In the genomic region with DNA sequence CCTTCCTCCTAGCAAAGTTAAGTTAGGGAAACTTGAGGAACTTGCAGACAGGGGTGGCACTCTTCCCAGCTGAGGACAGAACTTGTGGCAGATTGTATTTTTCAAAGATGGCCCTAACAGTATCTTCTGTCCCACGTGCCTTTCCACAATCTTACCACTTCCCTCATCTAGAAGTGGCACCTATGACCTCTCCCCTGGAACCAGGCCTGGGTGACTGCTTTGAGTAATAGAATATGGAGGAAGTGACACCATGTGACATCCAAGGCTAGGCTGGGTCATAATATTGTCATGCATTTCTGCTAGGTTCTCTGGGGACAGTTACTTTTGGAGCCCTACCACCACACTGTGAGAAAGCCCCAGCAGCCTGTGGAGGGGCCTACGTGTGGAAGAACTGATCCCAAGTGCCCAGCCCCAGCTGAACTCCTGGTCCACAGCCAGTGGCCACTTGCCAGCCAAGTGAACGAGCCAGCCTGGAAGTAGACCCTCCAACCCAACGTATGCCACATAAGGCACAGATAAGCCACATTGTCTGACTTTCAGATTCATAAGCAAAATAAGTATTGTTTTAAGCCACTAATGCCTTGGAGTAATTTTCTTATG, we compare ENCODE assay signal across 17 cellular contexts.
DNase-seq lines count a peak whose midpoint lies in the region; ATAC-seq, FAIRE-seq and TF ChIP-seq lines count a peak whose summit lies in the region.
"Had no signal": no experiment of that assay in that cellular context is flagged by ENCODE, and none has a peak within 500 bp of the region (broad histone marks: within the 10 kb centered on the region; RNA-seq: fewer than 3 reads in every experiment).

No MANE protein-coding gene starts in this region.

- ATAC-seq in right lobe of liver (peak; percentile 53 to 76 (median 65)), HepG2 (no peak), lower lobe of right lung (peak; percentile 71 to 82), aorta (ENCODE audit: low FRiP score) (peak; percentile 23), GM18861 (IDR thresholded peaks at IDR 0.05; ENCODE audit: unreplicated experiment) (no peak), HG03520 (IDR thresholded peaks at IDR 0.05; ENCODE audit: unreplicated experiment) (no peak)

- POLR2A ChIA-PET in HepG2 (lab: Yijun Ruan, JAX) = no interaction called here

- H3K36me3 ChIP-seq in right lobe of liver (no peaks in the 10 kb centered on the region), HepG2 (replicated peaks in 1 of 2; ENCODE audit: control insufficient read depth in 1 of 2, insufficient read depth in 2 of 2, low read length in 2 of 2) (no peaks in the 10 kb centered on the region), ascending aorta (no peaks in the 10 kb centered on the region), lower lobe of right lung (no peaks in the 10 kb centered on the region), aorta (ENCODE audit: control insufficient read depth in 1 of 2, insufficient read depth in 2 of 2, low read length in 1 of 2) (no peaks in the 10 kb centered on the region)
- H3K36me3 ChIP-seq: transverse colon had no signal

- H3K4me3 ChIP-seq in right lobe of liver (no peak overlapping the region), HepG2 (replicated peaks in 1 of 3; ENCODE audit: insufficient read depth in 1 of 3, low read depth in 2 of 3, low read length in 3 of 3) (no peak overlapping the region), ascending aorta (no peak overlapping the region), lower lobe of right lung (no peak overlapping the region), aorta (ENCODE audit: low read length in 2 of 2) (no peak overlapping the region)
- H3K4me3 ChIP-seq: transverse colon had no signal

- DNase-seq in right lobe of liver (no peak), HepG2 (ENCODE audit: low spot score) (no peak), ascending aorta (ENCODE audit: low spot score in 2 of 2) (peak in 1 of 2 donors; percentile 60), lower lobe of right lung (peak; percentile 66), aorta (peak in 1 of 2 donors; percentile 71), DMS 273 (lab: John Stamatoyannopoulos, UW; ENCODE audit: unreplicated experiment) (no peak)
- DNase-seq: activated naive CD4-positive, alpha-beta T cell treated with anti-CD3 and anti-CD28 coated beads, Interleukin-2, amount 10 ng/mL, durations not matched to agents 7 days and 5 days; HFFc6; mammary epithelial cell; NCI-H1436; NCI-H526; occipital lobe; stimulated activated CD4-positive, alpha-beta T cell treated with anti-CD3 and anti-CD28 coated beads, Interleukin-15, amount 100 ng/mL, for 24 hours; transverse colon had no signal

- WGBS in right lobe of liver (ENCODE audit: insufficient coverage, low coverage, low lambda C conversion rate, missing lambda C conversion rate) = 39% methylated on average over 4 of the region's 4 CpGs
- WGBS in HepG2 (ENCODE audit: low lambda C conversion rate) = 0% methylated on average over 2 of the region's 4 CpGs
- WGBS in aorta, 2 donors = 10 to 12% methylated on average over 4 of the region's 4 CpGs

- H3K9me3 ChIP-seq in right lobe of liver (no peaks in the 10 kb centered on the region), HepG2 (ENCODE audit: low read length) (no peaks in the 10 kb centered on the region), ascending aorta (no peaks in the 10 kb centered on the region), lower lobe of right lung (peaks cover 3% of the 10 kb centered on the region), aorta (ENCODE audit: control insufficient read depth, low read length) (no peaks in the 10 kb centered on the region)
- H3K9me3 ChIP-seq: transverse colon had no signal

- no TSS peak for BruUV-seq in HepG2 (replicated peaks; lab: Mats Ljungman, UMichigan)

- H4K20me1 ChIP-seq in HepG2 (ENCODE audit: insufficient read depth, low read length) = no peaks in the 10 kb centered on the region

- H2AFZ ChIP-seq in HepG2 (ENCODE audit: low read length) = no peak overlapping the region

- no peak for TF ChIP-seq RAD21 in HepG2 (CRISPR knock-in tag; IDR thresholded peaks at IDR 0.05)

- in situ Hi-C loops in HepG2 (cut with HindIII; ENCODE audit: extremely low pct_ligation_motif_present, low pct_unique_long_range_greater_than_20kb) = no loop called here

- H3K4me2 ChIP-seq in HepG2 (ENCODE audit: low read depth, low read length) = no peak overlapping the region

- TF ChIP-seq CTCF in right lobe of liver (IDR thresholded peaks at IDR 0.05) (no peak), HepG2 (CRISPR knock-in tag; IDR thresholded peaks at IDR 0.05) (no peak), ascending aorta (IDR thresholded peaks at IDR 0.05) (no peak), lower lobe of right lung (IDR thresholded peaks at IDR 0.05) (no peak)

- H3K4me1 ChIP-seq in right lobe of liver = no peaks in the 10 kb centered on the region
- H3K4me1 ChIP-seq in HepG2 (ENCODE audit: insufficient read depth, low read length) = no peaks in the 10 kb centered on the region
- H3K4me1 ChIP-seq in ascending aorta = peaks cover 0 to 14% of the 10 kb centered on the region in 2 donors
- peaks cover 30% of the 10 kb centered on the region for H3K4me1 ChIP-seq in lower lobe of right lung
- peaks cover 0 to 3% of the 10 kb centered on the region in 2 donors for H3K4me1 ChIP-seq in aorta (ENCODE audit: control insufficient read depth in 1 of 2, insufficient read depth in 2 of 2, low read length in 2 of 2)
- H3K4me1 ChIP-seq: transverse colon had no signal

- H3K27ac ChIP-seq in right lobe of liver (no peak overlapping the region), HepG2 (ENCODE audit: extremely low read length, insufficient read depth, low read length) (no peak overlapping the region), ascending aorta (peak overlapping the region; percentile 45 to 70), lower lobe of right lung (peak overlapping the region; percentile 73), aorta (ENCODE audit: low read depth in 1 of 2, low read length in 2 of 2) (peak overlapping the region in 1 of 2 donors; percentile 1)
- H3K27ac ChIP-seq: transverse colon had no signal

- TF ChIP-seq EP300 in HepG2 (IDR thresholded peaks at IDR 0.05; ENCODE audit: low read depth in 2 of 2, low read length in 2 of 2) (no peak), HepG2 (CRISPR knock-in tag; IDR thresholded peaks at IDR 0.05; ENCODE audit: borderline replicate concordance) (no peak)

- H3K27me3 ChIP-seq in right lobe of liver (no peaks in the 10 kb centered on the region), HepG2 (ENCODE audit: control insufficient read depth in 1 of 2, insufficient read depth in 2 of 2, low read length in 2 of 2) (peaks cover 0 to 6% of the 10 kb centered on the region in 2 experiments; a peak in 2 of 5 replicates), ascending aorta (no peaks in the 10 kb centered on the region), lower lobe of right lung (ENCODE audit: low read depth) (no peaks in the 10 kb centered on the region), aorta (ENCODE audit: control insufficient read depth in 1 of 2, insufficient read depth in 2 of 2, low read length in 1 of 2) (no peaks in the 10 kb centered on the region)
- H3K27me3 ChIP-seq: transverse colon had no signal

- intact Hi-C loops in right lobe of liver (cut with DNase I) = no loop called here
- intact Hi-C loops in HepG2 (cut with micrococcal nuclease; ENCODE audit: unreplicated experiment) = no loop called here
- intact Hi-C loops in ascending aorta (cut with DNase I) = no loop called here
- intact Hi-C loops in lower lobe of right lung (cut with DNase I) = no loop called here
- intact Hi-C loops in aorta (cut with DNase I) = loop anchor here in 1 of 2 donors (5.0 kb wide), 1 partner anchor 152 kb away; no protein-coding TSS in a partner anchor

- no peak for TF ChIP-seq POLR2A in right lobe of liver (IDR thresholded peaks at IDR 0.05)
- no peak for TF ChIP-seq POLR2A in HepG2 (IDR thresholded peaks at IDR 0.05; ENCODE audit: insufficient read depth in 1 of 2, low read depth in 2 of 2, low read length in 2 of 2)

- CTCF ChIA-PET in HepG2 (lab: Yijun Ruan, JAX; ENCODE audit: low intra/inter-chr PET ratio, low total read pairs) = no interaction called here

- no peak for FAIRE-seq in HepG2 (lab: Jason Lieb, UNC)
- FAIRE-seq: endothelial cell of umbilical vein had no signal

- no peak overlapping the region for H3K9ac ChIP-seq in HepG2 (ENCODE audit: insufficient read depth, low read depth, low read length)

- H3K79me2 ChIP-seq in HepG2 (ENCODE audit: insufficient read depth, low read length) = no peaks in the 10 kb centered on the region

TF ChIP-seq in HepG2, 621 proteins besides CTCF, POLR2A, EP300 and RAD21 (continues in another document):
- TF ChIP-seq PRPF4 (IDR thresholded peaks at IDR 0.05; ENCODE audit: low read depth, low read length, poor library complexity, severe bottlenecking) (no peak), MLLT10 (CRISPR knock-in tag; IDR thresholded peaks at IDR 0.05) (no peak), ZNF746 (CRISPR knock-in tag; IDR thresholded peaks at IDR 0.05) (no peak), RNF2 (conservative IDR thresholded peaks at IDR 0.05; ENCODE audit: low read depth) (no peak), TRIM24 (CRISPR knock-in tag; IDR thresholded peaks at IDR 0.05) (no peak), ZNF761 (CRISPR knock-in tag; conservative IDR thresholded peaks at IDR 0.05) (no peak), MAFG (CRISPR knock-in tag; IDR thresholded peaks at IDR 0.05) (no peak), ZNF44 (CRISPR knock-in tag; IDR thresholded peaks at IDR 0.05) (no peak)

Comparison
In these comparisons a context has a peak if more than half of its experiments do, and no peak if none do; other contexts are left out.
1. ATAC-seq: peak in right lobe of liver (4 of 4), lower lobe of right lung (2 of 2) and aorta (single experiment); none in HepG2 (single experiment), GM18861 (single experiment) and HG03520 (single experiment).
2. H3K27ac ChIP-seq: peak in ascending aorta (2 of 2) and lower lobe of right lung (single experiment); none in right lobe of liver (0 of 3) and HepG2 (single experiment).